Comparison of ENCODE assay signal across 18 cellular contexts in genomic region chr7:113487925-113488731, GRCh38.
DNase-seq lines count a peak whose midpoint lies in the region; ATAC-seq, FAIRE-seq and TF ChIP-seq lines count a peak whose summit lies in the region.
"Had no signal": no experiment of that assay in that cellular context is flagged by ENCODE, and none has a peak within 500 bp of the region (broad histone marks: within the 10 kb centered on the region; RNA-seq: fewer than 3 reads in every experiment).

No MANE protein-coding gene starts in this region.

- H3K27ac Mint-ChIP-seq in stimulated activated naive CD8-positive, alpha-beta T cell treated with anti-CD3 and anti-CD28 coated beads, Interleukin-15, amount 100 ng/mL, for 72 hours, result no peak overlapping the region
- H3K27ac Mint-ChIP-seq: B cell; CD8-positive, alpha-beta T cell; H9 had no signal

- ATAC-seq in SK-N-SH treated with all-trans-retinoic acid at 6 μM for 48 hours, result no peak
- ATAC-seq in HepG2, result peak; percentile 41; the same call in 2 of the 3 replicates
- ATAC-seq in stimulated activated naive CD8-positive, alpha-beta T cell treated with anti-CD3 and anti-CD28 coated beads, Interleukin-15, amount 100 ng/mL, for 72 hours, result peak; percentile 39
- ATAC-seq in HG03354 (IDR thresholded peaks at IDR 0.05; ENCODE audit: poor library complexity, severe bottlenecking, unreplicated experiment), result no peak
- ATAC-seq: A549; CD8-positive, alpha-beta T cell had no signal

- TF ChIP-seq EP300 in SK-N-SH (IDR thresholded peaks at IDR 0.05; ENCODE audit: borderline replicate concordance in 1 of 2, low read depth in 1 of 2, low read length in 1 of 2) (no peak), HepG2 (IDR thresholded peaks at IDR 0.05; ENCODE audit: low read depth in 2 of 2, low read length in 2 of 2) (no peak), HepG2 (CRISPR knock-in tag; IDR thresholded peaks at IDR 0.05; ENCODE audit: borderline replicate concordance) (no peak)

- no peaks in the 10 kb centered on the region for H3K4me1 Mint-ChIP-seq in stimulated activated naive CD8-positive, alpha-beta T cell treated with anti-CD3 and anti-CD28 coated beads, Interleukin-15, amount 100 ng/mL, for 72 hours
- H3K4me1 Mint-ChIP-seq: B cell, H9 had no signal

- H3F3A ChIP-seq in SK-N-SH (replicated peaks; ENCODE audit: insufficient read depth), result no peaks in the 10 kb centered on the region

- H3K36me3 ChIP-seq in SK-N-SH (replicated peaks in 1 of 2; ENCODE audit: control insufficient read depth in 1 of 2, insufficient read depth in 2 of 2, low read length in 1 of 2) (no peaks in the 10 kb centered on the region), HepG2 (replicated peaks in 1 of 2; ENCODE audit: control insufficient read depth in 1 of 2, insufficient read depth in 2 of 2, low read length in 2 of 2) (no peaks in the 10 kb centered on the region), spleen (no peaks in the 10 kb centered on the region)
- H3K36me3 ChIP-seq: BLaER1 treated with 17β-estradiol and CSF1 and Interleukin-3, amounts not matched to agents 10 nM and 100 nM had no signal

- H3K4me2 ChIP-seq in SK-N-SH (no peak overlapping the region), HepG2 (ENCODE audit: low read depth, low read length) (no peak overlapping the region)
- H3K4me2 ChIP-seq: A549; BLaER1 treated with 17β-estradiol and CSF1 and Interleukin-3, amounts not matched to agents 10 nM and 100 nM had no signal

- intact Hi-C loops in HepG2 (cut with micrococcal nuclease; ENCODE audit: unreplicated experiment), result no loop called here
- intact Hi-C loops in spleen (cut with DNase I; ENCODE audit: low total_unique reads), result no loop called here

- 16% methylated on average over 13 of the region's 16 CpGs for WGBS in SK-N-SH (ENCODE audit: low lambda C conversion rate)
- 9% methylated on average over 6 of the region's 16 CpGs for WGBS in HepG2 (ENCODE audit: low lambda C conversion rate)
- 86 to 97% (median 90%) methylated on average over 6 to 16 of the region's 16 CpGs for WGBS in spleen, 5 donors

- H3K27me3 Mint-ChIP-seq in stimulated activated naive CD8-positive, alpha-beta T cell treated with anti-CD3 and anti-CD28 coated beads, Interleukin-15, amount 100 ng/mL, for 72 hours, result no peaks in the 10 kb centered on the region
- H3K27me3 Mint-ChIP-seq: B cell had no signal

- H3K4me3 Mint-ChIP-seq in stimulated activated naive CD8-positive, alpha-beta T cell treated with anti-CD3 and anti-CD28 coated beads, Interleukin-15, amount 100 ng/mL, for 72 hours, result no peak overlapping the region
- H3K4me3 Mint-ChIP-seq: B cell; CD8-positive, alpha-beta T cell; H9 had no signal

- no peak overlapping the region for H3K9ac ChIP-seq in SK-N-SH
- no peak overlapping the region for H3K9ac ChIP-seq in HepG2 (ENCODE audit: insufficient read depth, low read depth, low read length)
- H3K9ac ChIP-seq: BLaER1 treated with 17β-estradiol and CSF1 and Interleukin-3, amounts not matched to agents 10 nM and 100 nM had no signal

- H3K27ac ChIP-seq in SK-N-SH (ENCODE audit: low read depth in 2 of 2, low read length in 1 of 2), result no peak overlapping the region
- H3K27ac ChIP-seq in HepG2 (ENCODE audit: extremely low read length, insufficient read depth, low read length), result no peak overlapping the region
- H3K27ac ChIP-seq in spleen, result no peak overlapping the region
- H3K27ac ChIP-seq: 22Rv1; A549; BLaER1 treated with 17β-estradiol and CSF1 and Interleukin-3, amounts not matched to agents 10 nM and 100 nM had no signal

- H4K20me1 ChIP-seq in SK-N-SH (ENCODE audit: insufficient read depth), result no peaks in the 10 kb centered on the region; the same call in 1 of the 2 replicates
- H4K20me1 ChIP-seq in HepG2 (ENCODE audit: insufficient read depth, low read length), result no peaks in the 10 kb centered on the region
- H4K20me1 ChIP-seq: BLaER1 treated with 17β-estradiol and CSF1 and Interleukin-3, amounts not matched to agents 10 nM and 100 nM had no signal

- TF ChIP-seq RAD21 in SK-N-SH (IDR thresholded peaks at IDR 0.05; ENCODE audit: low read length) (no peak), HepG2 (CRISPR knock-in tag; IDR thresholded peaks at IDR 0.05) (no peak)

- H3K79me2 ChIP-seq in SK-N-SH (ENCODE audit: insufficient read depth), result no peaks in the 10 kb centered on the region
- no peaks in the 10 kb centered on the region for H3K79me2 ChIP-seq in HepG2 (ENCODE audit: insufficient read depth, low read length)

- H3K4me1 ChIP-seq in SK-N-SH (ENCODE audit: control insufficient read depth in 1 of 2, insufficient read depth in 2 of 2, low read depth in 1 of 2, low read length in 1 of 2), result no peaks in the 10 kb centered on the region
- H3K4me1 ChIP-seq in HepG2 (ENCODE audit: insufficient read depth, low read length), result no peaks in the 10 kb centered on the region
- H3K4me1 ChIP-seq in spleen, result no peaks in the 10 kb centered on the region
- H3K4me1 ChIP-seq: A549; BLaER1 treated with 17β-estradiol and CSF1 and Interleukin-3, amounts not matched to agents 10 nM and 100 nM had no signal

- H3K27me3 ChIP-seq in SK-N-SH (ENCODE audit: insufficient read depth) (no peaks in the 10 kb centered on the region), HepG2 (ENCODE audit: control insufficient read depth in 1 of 2, insufficient read depth in 2 of 2, low read length in 2 of 2) (no peaks in the 10 kb centered on the region), spleen (replicated peaks in 1 of 7) (no peaks in the 10 kb centered on the region)
- H3K27me3 ChIP-seq: BLaER1 treated with 17β-estradiol and CSF1 and Interleukin-3, amounts not matched to agents 10 nM and 100 nM had no signal

- BruUV-seq in HepG2 (replicated peaks; lab: Mats Ljungman, UMichigan), result no TSS peak

- no peak overlapping the region for H2AFZ ChIP-seq in SK-N-SH (ENCODE audit: low read depth)
- H2AFZ ChIP-seq in HepG2 (ENCODE audit: low read length), result no peak overlapping the region

- FAIRE-seq in HepG2 (lab: Jason Lieb, UNC), result no peak
- FAIRE-seq: A549, H1 had no signal

- H3K9me3 ChIP-seq in SK-N-SH (no peaks in the 10 kb centered on the region), HepG2 (ENCODE audit: low read length) (no peaks in the 10 kb centered on the region), spleen (peaks cover 0 to 36% (median 8%) of the 10 kb centered on the region in 8 donors)
- H3K9me3 ChIP-seq: A549 had no signal

- H3K4me3 ChIP-seq in SK-N-SH (ENCODE audit: low read depth in 2 of 2, low read length in 1 of 2) (no peak overlapping the region), HepG2 (replicated peaks in 1 of 3; ENCODE audit: insufficient read depth in 1 of 3, low read depth in 2 of 3, low read length in 3 of 3) (no peak overlapping the region), spleen (no peak overlapping the region)
- H3K4me3 ChIP-seq: A549; BLaER1 treated with 17β-estradiol and CSF1 and Interleukin-3, amounts not matched to agents 10 nM and 100 nM had no signal

- in situ Hi-C loops in HepG2 (cut with HindIII; ENCODE audit: extremely low pct_ligation_motif_present, low pct_unique_long_range_greater_than_20kb), result no loop called here

- H3K9me2 ChIP-seq in SK-N-SH, result no peaks in the 10 kb centered on the region

- CTCF ChIA-PET in SK-N-SH (lab: Yijun Ruan, JAX) (no interaction called here), HepG2 (lab: Yijun Ruan, JAX; ENCODE audit: low intra/inter-chr PET ratio, low total read pairs) (no interaction called here)

- TF ChIP-seq CTCF in SK-N-SH (IDR thresholded peaks at IDR 0.05), result no peak
- TF ChIP-seq CTCF in HepG2 (CRISPR knock-in tag; IDR thresholded peaks at IDR 0.05), result no peak
- TF ChIP-seq CTCF in spleen (IDR thresholded peaks at IDR 0.05 in 8 of 11, conservative IDR thresholded peaks at IDR 0.05 in 3 of 11), result no peak

- TF ChIP-seq POLR2A in HepG2 (IDR thresholded peaks at IDR 0.05; ENCODE audit: insufficient read depth in 1 of 2, low read depth in 2 of 2, low read length in 2 of 2) (no peak), spleen (IDR thresholded peaks at IDR 0.05) (no peak)

- DNase-seq in SK-N-SH (no peak), HepG2 (ENCODE audit: low spot score) (no peak), spleen (peak; percentile 62), HuH-7 (ENCODE audit: low spot score) (no peak), AG20443 (ENCODE audit: low spot score) (no peak)
- no peak for DNase-seq in stimulated activated naive CD8-positive, alpha-beta T cell treated with anti-CD3 and anti-CD28 coated beads, Interleukin-15, amount 100 ng/mL, for 72 hours
- DNase-seq: Calu3; CD8-positive, alpha-beta T cell; DMS79 treated with DMSO at 0.1 percent for 48 hours; GF-D8; H9 had no signal

- peaks cover 0 to 14% of the 10 kb centered on the region in 2 donors for H3K9me3 Mint-ChIP-seq in stimulated activated naive CD8-positive, alpha-beta T cell treated with anti-CD3 and anti-CD28 coated beads, Interleukin-15, amount 100 ng/mL, for 72 hours

- POLR2A ChIA-PET in SK-N-SH (lab: Yijun Ruan, JAX) (no interaction called here), HepG2 (lab: Yijun Ruan, JAX) (no interaction called here)

TF ChIP-seq in SK-N-SH treated with all-trans-retinoic acid at 6 μM for 48 hours, 23 proteins besides CTCF, POLR2A, EP300 and RAD21 (continues in another document):
- TF ChIP-seq SNAI2 (CRISPR knock-in tag; IDR thresholded peaks at IDR 0.05) (no peak), CSDC2 (CRISPR knock-in tag; IDR thresholded peaks at IDR 0.05) (no peak), BACH2 (CRISPR knock-in tag; IDR thresholded peaks at IDR 0.05; ENCODE audit: borderline replicate concordance) (no peak), RARB (CRISPR knock-in tag; IDR thresholded peaks at IDR 0.05) (no peak), PPARA (CRISPR knock-in tag; IDR thresholded peaks at IDR 0.05; ENCODE audit: borderline replicate concordance) (no peak)

TF ChIP-seq in HepG2, 621 proteins besides CTCF, POLR2A, EP300 and RAD21 (continues in another document):
- no peak for TF ChIP-seq ZNF484 (CRISPR knock-in tag; IDR thresholded peaks at IDR 0.05; ENCODE audit: borderline replicate concordance, low read depth)
- TF ChIP-seq, protein P1, sequence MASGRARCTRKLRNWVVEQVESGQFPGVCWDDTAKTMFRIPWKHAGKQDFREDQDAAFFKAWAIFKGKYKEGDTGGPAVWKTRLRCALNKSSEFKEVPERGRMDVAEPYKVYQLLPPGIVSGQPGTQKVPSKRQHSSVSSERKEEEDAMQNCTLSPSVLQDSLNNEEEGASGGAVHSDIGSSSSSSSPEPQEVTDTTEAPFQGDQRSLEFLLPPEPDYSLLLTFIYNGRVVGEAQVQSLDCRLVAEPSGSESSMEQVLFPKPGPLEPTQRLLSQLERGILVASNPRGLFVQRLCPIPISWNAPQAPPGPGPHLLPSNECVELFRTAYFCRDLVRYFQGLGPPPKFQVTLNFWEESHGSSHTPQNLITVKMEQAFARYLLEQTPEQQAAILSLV (CRISPR knock-in tag; IDR thresholded peaks at IDR 0.05; ENCODE audit: borderline replicate concordance), result no peak
- no peak for TF ChIP-seq HNRNPL (IDR thresholded peaks at IDR 0.05; ENCODE audit: low read depth, low read length)
- TF ChIP-seq ZNF235 (CRISPR knock-in tag; IDR thresholded peaks at IDR 0.05; ENCODE audit: borderline replicate concordance), result no peak

Comparison
In these comparisons a context has a peak if more than half of its experiments do, and no peak if none do; other contexts are left out.
1. ATAC-seq: peak in HepG2 (single experiment) and stimulated activated naive CD8-positive, alpha-beta T cell treated with anti-CD3 and anti-CD28 coated beads, Interleukin-15, amount 100 ng/mL, for 72 hours (single experiment); none in SK-N-SH treated with all-trans-retinoic acid at 6 μM for 48 hours (single experiment) and HG03354 (single experiment).
2. Of the 25 proteins assayed by ChIP-seq in both HepG2 and SK-N-SH: peak only in HepG2: none; only in SK-N-SH: REST; in both: none; in neither: 24.